In genomic region chr4:182913036-182913435, GRCh38 we compare ENCODE assay signal across 17 cellular contexts.
"Had no signal": no experiment of that assay in that cellular context is flagged by ENCODE, and none has a peak within 500 bp of the region (broad histone marks: within the 10 kb centered on the region; RNA-seq: fewer than 3 reads in every experiment).

No MANE protein-coding gene starts in this region.

- H3K4me3 ChIP-seq: breast epithelium, neural progenitor cell, ovary, sigmoid colon, thyroid gland, uterus had no signal

- H3K4me3 Mint-ChIP-seq: dendritic cell treated with granulocyte-macrophage colony-stimulating factor and Interleukin-4, amounts not matched to agents 40 ng/mL and 50 ng/mL, for 4 days; neural progenitor cell had no signal

- H3K4me2 ChIP-seq: neural progenitor cell had no signal

- H2AFZ ChIP-seq: neural progenitor cell had no signal

- H3K9ac ChIP-seq: neural progenitor cell had no signal

- H3K27ac ChIP-seq: breast epithelium, foreskin keratinocyte, neural progenitor cell, ovary, sigmoid colon, thyroid gland, uterus had no signal

- ATAC-seq: activated CD4-positive, CD25-positive, alpha-beta regulatory T cell treated with anti-CD3 and anti-CD28 coated beads, Interleukin-2, amount 50 U/mL, for 24 hours; foreskin keratinocyte had no signal

- H3K27me3 Mint-ChIP-seq: dendritic cell treated with granulocyte-macrophage colony-stimulating factor and Interleukin-4, amounts not matched to agents 40 ng/mL and 50 ng/mL, for 4 days had no signal

- H3K27ac Mint-ChIP-seq: dendritic cell treated with granulocyte-macrophage colony-stimulating factor and Interleukin-4, amounts not matched to agents 40 ng/mL and 50 ng/mL, for 4 days; neural progenitor cell had no signal

- H3K27me3 ChIP-seq: breast epithelium, foreskin keratinocyte, neural progenitor cell, ovary, sigmoid colon, thyroid gland, uterus had no signal

- H3K36me3 ChIP-seq: breast epithelium, ovary, uterus had no signal

- H3K4me1 ChIP-seq: breast epithelium, foreskin keratinocyte, uterus had no signal

- DNase-seq: activated CD4-positive, alpha-beta T cell treated with anti-CD3 and anti-CD28 coated beads, Interleukin-2, amount 50 U/mL, for 1 hour; activated effector memory CD4-positive, alpha-beta T cell treated with anti-CD3 and anti-CD28 coated beads, Interleukin-2, amount 50 U/mL, for 16 hours; aorta; cerebellar nuclear complex; effector memory CD4-positive, alpha-beta T cell; foreskin keratinocyte; kidney glomerular epithelial cell; ovary; sigmoid colon; stimulated activated CD4-positive, alpha-beta T cell treated with anti-CD3 and anti-CD28 coated beads, Interleukin-1b, Interleukin-23, amount 100 ng/mL, for 48 hours; T-helper 9 cell; thyroid gland; uterus had no signal

- H3K9me3 Mint-ChIP-seq: dendritic cell treated with granulocyte-macrophage colony-stimulating factor and Interleukin-4, amounts not matched to agents 40 ng/mL and 50 ng/mL, for 4 days; neural progenitor cell had no signal

- H3K9me3 ChIP-seq: breast epithelium, ovary, sigmoid colon, thyroid gland, uterus had no signal
